1 cellular context compared by ENCODE assay signal in genomic region chr6:34602318-34603111, GRCh38.
TF ChIP-seq lines count a peak whose summit lies in the region.

No MANE protein-coding gene starts in this region.

TF ChIP-seq in HepG2, 621 proteins besides CTCF, POLR2A, EP300 and RAD21 (continues in another document):
- TF ChIP-seq UBTF (CRISPR knock-in tag; IDR thresholded peaks at IDR 0.05) (no peak), KDM5A (IDR thresholded peaks at IDR 0.05; ENCODE audit: borderline replicate concordance, low read length) (no peak), GABPA (IDR thresholded peaks at IDR 0.05; ENCODE audit: low read depth, low read length) (no peak), GABPA (CRISPR knock-in tag; IDR thresholded peaks at IDR 0.05; ENCODE audit: low read depth) (no peak), ZNF589 (CRISPR knock-in tag; conservative IDR thresholded peaks at IDR 0.05) (no peak), MAFK (conservative IDR thresholded peaks at IDR 0.05 in 1 of 2, IDR thresholded peaks at IDR 0.05 in 1 of 2; ENCODE audit: low read length in 2 of 2) (peak; percentile 84 to 91), THAP9 (CRISPR knock-in tag; IDR thresholded peaks at IDR 0.05; ENCODE audit: borderline replicate concordance) (0 out of 2 replicates have a peak, but pooled peaks have one; percentile 31), TCF12 (IDR thresholded peaks at IDR 0.05) (no peak), TCF12 (CRISPR knock-in tag; IDR thresholded peaks at IDR 0.05) (no peak), CC2D1A (CRISPR knock-in tag; IDR thresholded peaks at IDR 0.05) (no peak), HNF4G (IDR thresholded peaks at IDR 0.05; ENCODE audit: borderline replicate concordance, low read depth, low read length) (no peak), HNF4G (CRISPR knock-in tag; IDR thresholded peaks at IDR 0.05; ENCODE audit: borderline replicate concordance, low read depth) (no peak), POGZ (CRISPR knock-in tag; IDR thresholded peaks at IDR 0.05) (peak; percentile 21; the same call in 1 of the 2 replicates), ATF4 (CRISPR knock-in tag; IDR thresholded peaks at IDR 0.05) (no peak), KDM2A (CRISPR knock-in tag; IDR thresholded peaks at IDR 0.05; ENCODE audit: borderline replicate concordance, low read depth) (0 out of 2 replicates have a peak, but pooled peaks have one; percentile 36), ZNF619 (CRISPR knock-in tag; IDR thresholded peaks at IDR 0.05) (no peak), BATF2 (CRISPR knock-in tag; IDR thresholded peaks at IDR 0.05) (no peak), HOXA5 (CRISPR knock-in tag; IDR thresholded peaks at IDR 0.05) (peak; percentile 48; the same call in 1 of the 2 replicates), SRF (IDR thresholded peaks at IDR 0.05; ENCODE audit: low read depth, low read length) (no peak), FOXA3 (CRISPR knock-in tag; IDR thresholded peaks at IDR 0.05) (peak; percentile 17), ZNF543 (CRISPR knock-in tag; IDR thresholded peaks at IDR 0.05) (no peak), ZBTB7A (CRISPR knock-in tag; IDR thresholded peaks at IDR 0.05) (no peak), MEIS2 (CRISPR knock-in tag; IDR thresholded peaks at IDR 0.05) (0 out of 2 replicates have a peak, but pooled peaks have one; percentile 39), MED1 (CRISPR knock-in tag; IDR thresholded peaks at IDR 0.05) (peak; percentile 38; the same call in 1 of the 2 replicates), ZNF883 (CRISPR knock-in tag; IDR thresholded peaks at IDR 0.05; ENCODE audit: not compliant biosample characterization) (no peak), ELK4 (CRISPR knock-in tag; IDR thresholded peaks at IDR 0.05; ENCODE audit: borderline replicate concordance) (no peak), ZBTB34 (CRISPR knock-in tag; IDR thresholded peaks at IDR 0.05) (0 out of 2 replicates have a peak, but pooled peaks have one; percentile 45), SSRP1 (CRISPR knock-in tag; IDR thresholded peaks at IDR 0.05) (no peak), MYNN (CRISPR knock-in tag; IDR thresholded peaks at IDR 0.05; ENCODE audit: low read depth) (0 out of 2 replicates have a peak, but pooled peaks have one; percentile 17), THAP8 (CRISPR knock-in tag; IDR thresholded peaks at IDR 0.05; ENCODE audit: borderline replicate concordance) (no peak), ZNF784 (CRISPR knock-in tag; IDR thresholded peaks at IDR 0.05; ENCODE audit: borderline replicate concordance) (0 out of 2 replicates have a peak, but pooled peaks have one; percentile 57), PPARG (CRISPR knock-in tag; conservative IDR thresholded peaks at IDR 0.05) (no peak), ZNF276 (CRISPR knock-in tag; IDR thresholded peaks at IDR 0.05; ENCODE audit: low read depth) (no peak), ZNF343 (CRISPR knock-in tag; IDR thresholded peaks at IDR 0.05) (no peak), NR2F2 (IDR thresholded peaks at IDR 0.05; ENCODE audit: borderline replicate concordance, low read depth) (no peak), ZNF30 (CRISPR knock-in tag; IDR thresholded peaks at IDR 0.05) (no peak), FOXP4 (CRISPR knock-in tag; IDR thresholded peaks at IDR 0.05) (peak; percentile 59), ZNF616 (CRISPR knock-in tag; IDR thresholded peaks at IDR 0.05; ENCODE audit: low read depth) (no peak), ISL2 (CRISPR knock-in tag; IDR thresholded peaks at IDR 0.05) (no peak), ZHX1 (CRISPR knock-in tag; IDR thresholded peaks at IDR 0.05; ENCODE audit: low read depth) (no peak), ZNF879 (CRISPR knock-in tag; IDR thresholded peaks at IDR 0.05) (peak; percentile 58; the same call in 1 of the 2 replicates), ZNF251 (CRISPR knock-in tag; IDR thresholded peaks at IDR 0.05) (no peak), NFE2 (CRISPR knock-in tag; IDR thresholded peaks at IDR 0.05) (no peak), ZNF484 (CRISPR knock-in tag; IDR thresholded peaks at IDR 0.05; ENCODE audit: borderline replicate concordance, low read depth) (no peak), CAMTA2 (CRISPR knock-in tag; IDR thresholded peaks at IDR 0.05; ENCODE audit: borderline replicate concordance) (no peak), ZNF282 (IDR thresholded peaks at IDR 0.05; ENCODE audit: partially characterized antibody) (no peak), ZNF660 (CRISPR knock-in tag; IDR thresholded peaks at IDR 0.05; ENCODE audit: borderline replicate concordance, low read depth) (no peak), RBAK (CRISPR knock-in tag; IDR thresholded peaks at IDR 0.05) (no peak), SETDB1 (CRISPR knock-in tag; IDR thresholded peaks at IDR 0.05; ENCODE audit: borderline replicate concordance) (no peak), ZEB1 (IDR thresholded peaks at IDR 0.05; ENCODE audit: insufficient replicate concordance, low read depth) (peak; percentile 46), PHF20 (CRISPR knock-in tag; IDR thresholded peaks at IDR 0.05) (no peak)
